ENCODE assay signal across 9 cellular contexts in the genomic region with DNA sequence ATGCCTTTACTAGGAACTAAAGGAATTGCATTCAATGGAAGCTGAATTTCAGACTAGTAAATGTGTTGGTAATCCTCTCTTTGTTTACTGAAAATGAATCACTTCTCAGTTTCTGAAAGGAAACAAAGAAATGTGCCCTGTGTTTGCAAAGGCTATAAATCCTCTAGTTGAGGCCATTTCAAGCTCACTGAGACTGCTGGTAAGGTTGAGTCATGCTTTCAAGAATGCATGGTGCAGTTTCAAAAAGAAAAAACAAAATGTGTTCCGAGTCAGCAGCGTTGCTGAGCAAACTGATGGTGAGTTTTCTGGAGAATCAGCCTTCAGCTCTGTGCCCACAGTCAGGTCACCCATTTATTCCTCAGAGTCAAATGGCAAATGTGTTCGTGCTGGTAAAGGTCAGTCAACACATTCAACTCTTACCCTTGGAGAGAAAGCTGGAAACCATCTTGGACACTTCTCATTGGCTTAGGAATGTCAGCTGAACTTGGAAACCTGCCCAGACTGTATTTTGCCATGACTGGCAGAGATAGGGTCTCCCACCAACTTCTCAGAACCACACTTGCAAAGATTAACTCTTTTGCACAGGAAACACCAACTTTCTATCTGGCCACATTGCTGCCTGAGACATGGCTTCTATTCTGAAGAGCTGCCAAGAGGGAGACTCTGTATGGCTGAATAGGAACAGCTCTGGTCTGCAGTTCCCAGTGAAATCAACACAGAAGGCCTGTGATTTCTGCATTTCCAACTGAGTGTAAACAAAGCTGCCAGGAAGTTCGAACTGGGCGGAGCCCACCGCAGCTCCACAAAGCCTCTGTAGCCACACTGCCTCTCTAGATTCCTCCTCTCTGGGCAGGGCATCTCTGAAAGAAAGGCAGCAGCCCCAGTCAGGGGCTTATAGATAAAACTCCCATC.
DNase-seq lines count a peak whose midpoint lies in the region; ATAC-seq, FAIRE-seq and TF ChIP-seq lines count a peak whose summit lies in the region.
"Had no signal": no experiment of that assay in that cellular context is flagged by ENCODE, and none has a peak within 500 bp of the region (broad histone marks: within the 10 kb centered on the region; RNA-seq: fewer than 3 reads in every experiment).

No MANE protein-coding gene starts in this region.

- H3K9me3 Mint-ChIP-seq in CD4-positive, alpha-beta T cell: peaks cover 2% of the 10 kb centered on the region

- H3K4me3 Mint-ChIP-seq in CD4-positive, alpha-beta T cell: no peak overlapping the region

- TF ChIP-seq CTCF in adrenal gland (IDR thresholded peaks at IDR 0.05) (no peak), kidney (IDR thresholded peaks at IDR 0.05; ENCODE audit: borderline replicate concordance, extremely low read depth, insufficient read depth) (no peak), tibial nerve (IDR thresholded peaks at IDR 0.05) (no peak)
- TF ChIP-seq CTCF in CD4-positive, alpha-beta T cell (IDR thresholded peaks at IDR 0.05): no peak

- H3K9ac ChIP-seq in kidney (ENCODE audit: low read length in 2 of 2): no peak overlapping the region

- H3K4me3 ChIP-seq in adrenal gland (peak overlapping the region in 1 of 4 donors; percentile 4), kidney (ENCODE audit: low read length in 2 of 2) (peak overlapping the region; percentile 3), tibial nerve (peak overlapping the region in 1 of 4 donors; percentile 9)

- TF ChIP-seq EP300 in tibial nerve (IDR thresholded peaks at IDR 0.05): peak in 1 of 2 donors; percentile 69

- intact Hi-C loops in adrenal gland (cut with DNase I) (no loop called here), kidney (cut with DNase I) (no loop called here)
- intact Hi-C loops in CD4-positive, alpha-beta T cell (cut with DNase I, micrococcal nuclease): no loop called here

- CTCF ChIA-PET in CD4-positive, alpha-beta T cell (lab: Charles Lee): no interaction called here

- no peak for FAIRE-seq in kidney (lab: Jason Lieb, UNC)
- FAIRE-seq: frontal cortex had no signal

- H3K4me1 ChIP-seq in adrenal gland (replicated peaks in 1 of 2): peaks cover 8 to 24% of the 10 kb centered on the region in 2 donors
- H3K4me1 ChIP-seq in kidney (ENCODE audit: control insufficient read depth in 1 of 2, insufficient read depth in 1 of 2, low read depth in 1 of 2, low read length in 2 of 2): peaks cover 0 to 4% of the 10 kb centered on the region in 2 donors
- peaks cover 0 to 39% (median 17%) of the 10 kb centered on the region in 4 donors for H3K4me1 ChIP-seq in tibial nerve

- H3K36me3 ChIP-seq in adrenal gland (replicated peaks in 1 of 2): no peaks in the 10 kb centered on the region
- no peaks in the 10 kb centered on the region for H3K36me3 ChIP-seq in kidney (ENCODE audit: control insufficient read depth in 1 of 2, insufficient read depth in 2 of 2, low read length in 2 of 2)
- H3K36me3 ChIP-seq in tibial nerve: no peaks in the 10 kb centered on the region

- ATAC-seq in CD4-positive, alpha-beta T cell (ENCODE audit: poor library complexity): no peak

- H3K27me3 ChIP-seq in adrenal gland (no peaks in the 10 kb centered on the region), tibial nerve (no peaks in the 10 kb centered on the region)
- H3K27me3 ChIP-seq in CD4-positive, alpha-beta T cell (ENCODE audit: control insufficient read depth, insufficient read depth, low read length): no peaks in the 10 kb centered on the region

- WGBS in adrenal gland, 4 donors: 23 to 40% (median 35%) methylated on average over 5 to 6 of the region's 6 CpGs
- WGBS in tibial nerve, 2 donors: 13% methylated on average over 6 of the region's 6 CpGs

- H3K9me3 ChIP-seq in adrenal gland (replicated peaks in 1 of 3) (no peaks in the 10 kb centered on the region), kidney (ENCODE audit: control insufficient read depth in 1 of 2, low read length in 2 of 2) (no peaks in the 10 kb centered on the region), tibial nerve (peaks cover 0 to 18% (median 0%) of the 10 kb centered on the region in 4 donors)
- H3K9me3 ChIP-seq in CD4-positive, alpha-beta T cell (ENCODE audit: control insufficient read depth, low read length): no peaks in the 10 kb centered on the region

- H3K27me3 Mint-ChIP-seq in CD4-positive, alpha-beta T cell: peaks cover 6% of the 10 kb centered on the region

- no peak overlapping the region for H3K27ac Mint-ChIP-seq in CD4-positive, alpha-beta T cell

- POLR2A ChIA-PET in CD4-positive, alpha-beta T cell (lab: Charles Lee): no interaction called here

- DNase-seq in activated naive CD4-positive, alpha-beta T cell treated with Interleukin-2 at 50 U/mL for 16 hours: peak; percentile 5
- no peak for DNase-seq in activated naive CD4-positive, alpha-beta T cell treated with anti-CD3 and anti-CD28 coated beads, Interleukin-2, amount 50 U/mL, for 16 hours
- peak; percentile 88 for DNase-seq in GOT3 (lab: John Stamatoyannopoulos, UW)
- DNase-seq in HuH-7 (ENCODE audit: low spot score): peak; percentile 17
- peak in 5 of 7 donors; percentile 17 to 56 (median 41) for DNase-seq in adrenal gland
- peak; percentile 72 for DNase-seq in kidney
- DNase-seq in tibial nerve (ENCODE audit: low spot score in 2 of 2): no peak
- no peak for DNase-seq in CD4-positive, alpha-beta T cell

- H3K36me3 Mint-ChIP-seq in CD4-positive, alpha-beta T cell (ENCODE audit: low read depth): no peaks in the 10 kb centered on the region

- TF ChIP-seq POLR2A in adrenal gland (IDR thresholded peaks at IDR 0.05): no peak
- TF ChIP-seq POLR2A in tibial nerve (IDR thresholded peaks at IDR 0.05): no peak

- H3K27ac ChIP-seq in adrenal gland: peak overlapping the region; percentile 33 to 82 (median 50)
- no peak overlapping the region for H3K27ac ChIP-seq in kidney (ENCODE audit: low read depth in 2 of 2, low read length in 2 of 2)
- H3K27ac ChIP-seq in tibial nerve: peak overlapping the region; percentile 46 to 91 (median 68)
- H3K27ac ChIP-seq in CD4-positive, alpha-beta T cell (ENCODE audit: low read depth, low read length): no peak overlapping the region

- H3K4me1 Mint-ChIP-seq in CD4-positive, alpha-beta T cell (ENCODE audit: low read depth): no peaks in the 10 kb centered on the region

Comparison
In these comparisons a context has a peak if more than half of its experiments do, and no peak if none do; other contexts are left out.
1. DNase-seq: peak in activated naive CD4-positive, alpha-beta T cell treated with Interleukin-2 at 50 U/mL for 16 hours (single experiment), GOT3 (single experiment), HuH-7 (single experiment), adrenal gland (5 of 7) and kidney (single experiment); none in activated naive CD4-positive, alpha-beta T cell treated with anti-CD3 and anti-CD28 coated beads, Interleukin-2, amount 50 U/mL, for 16 hours (single experiment), tibial nerve (0 of 2) and CD4-positive, alpha-beta T cell (0 of 10).
2. H3K27ac ChIP-seq: peak in adrenal gland (5 of 5) and tibial nerve (4 of 4); none in kidney (0 of 2) and CD4-positive, alpha-beta T cell (single experiment).